ENCODE assay signal across 20 cellular contexts in genomic region chr5:175836741-175837729, GRCh38. TPM values are rescaled to one million over a fixed set of nuclear protein-coding genes. Genes with fewer than 3 reads are reported as not detected.
A peak's percentile ranks its signal among the peaks of the same experiment; 100 is the strongest.
DNase-seq lines count a peak whose midpoint lies in the region; ATAC-seq and TF ChIP-seq lines count a peak whose summit lies in the region.
"Had no signal": no experiment of that assay in that cellular context is flagged by ENCODE, and none has a peak within 500 bp of the region (broad histone marks: within the 10 kb centered on the region; RNA-seq: fewer than 3 reads in every experiment).

No MANE protein-coding gene starts in this region.

- no peak overlapping the region for H3K4me3 Mint-ChIP-seq in glutamatergic neuron (ENCODE audit: unreplicated experiment)
- H3K4me3 Mint-ChIP-seq: activated CD4-positive, alpha-beta T cell treated with anti-CD3 and anti-CD28 coated beads, Interleukin-2, amount 10 ng/mL, durations not matched to agents 24 days and 14 days; HFFc6 had no signal

- H3K27me3 Mint-ChIP-seq in glutamatergic neuron (ENCODE audit: unreplicated experiment), result peaks cover 4% of the 10 kb centered on the region
- H3K27me3 Mint-ChIP-seq: activated CD4-positive, alpha-beta T cell treated with anti-CD3 and anti-CD28 coated beads, Interleukin-2, amount 10 ng/mL, durations not matched to agents 24 days and 14 days had no signal

- no peak for TF ChIP-seq CTCF in glutamatergic neuron (IDR thresholded peaks at IDR 0.05; ENCODE audit: partially characterized antibody, unreplicated experiment)

- H3K4me1 Mint-ChIP-seq in glutamatergic neuron (ENCODE audit: low read depth, unreplicated experiment), result peaks cover 34% of the 10 kb centered on the region
- H3K4me1 Mint-ChIP-seq: activated CD4-positive, alpha-beta T cell treated with anti-CD3 and anti-CD28 coated beads, Interleukin-2, amount 10 ng/mL, durations not matched to agents 24 days and 14 days had no signal

- H3K27ac Mint-ChIP-seq in glutamatergic neuron (ENCODE audit: unreplicated experiment), result peak overlapping the region; percentile 91
- H3K27ac Mint-ChIP-seq: activated CD4-positive, alpha-beta T cell treated with anti-CD3 and anti-CD28 coated beads, Interleukin-2, amount 10 ng/mL, durations not matched to agents 24 days and 14 days; HFFc6 had no signal

- peaks cover 8% of the 10 kb centered on the region for H3K9me3 Mint-ChIP-seq in glutamatergic neuron (ENCODE audit: unreplicated experiment)
- H3K9me3 Mint-ChIP-seq: activated CD4-positive, alpha-beta T cell treated with anti-CD3 and anti-CD28 coated beads, Interleukin-2, amount 10 ng/mL, durations not matched to agents 24 days and 14 days; HFFc6 had no signal

- no peak for ATAC-seq in HG02798 (IDR thresholded peaks at IDR 0.05; ENCODE audit: poor library complexity, unreplicated experiment)
- ATAC-seq in GM21526 (IDR thresholded peaks at IDR 0.05; ENCODE audit: low FRiP score, unreplicated experiment), result no peak
- ATAC-seq in GM19455 (IDR thresholded peaks at IDR 0.05; ENCODE audit: unreplicated experiment), result no peak
- ATAC-seq: Panc1 had no signal

- peaks cover under 1% of the 10 kb centered on the region for H3K36me3 Mint-ChIP-seq in glutamatergic neuron (ENCODE audit: unreplicated experiment)

- DNase-seq in ELF-1 (ENCODE audit: low read depth, low spot score), result peak; percentile 28
- peak; percentile 52 for DNase-seq in NCI-H146 treated with DMSO at 0.1 percent for 48 hours (lab: John Stamatoyannopoulos, UW; ENCODE audit: unreplicated experiment)
- peak; percentile 100 for DNase-seq in NCI-H69 (lab: John Stamatoyannopoulos, UW)
- peak; percentile 74 for DNase-seq in glutamatergic neuron
- no peak for DNase-seq in HuH-7.5 (ENCODE audit: low spot score)
- DNase-seq: activated CD4-positive, alpha-beta T cell treated with anti-CD3 and anti-CD28 coated beads, Interleukin-2, amount 10 ng/mL, durations not matched to agents 24 days and 14 days; BE2C; DND-41; HFFc6; hippocampal formation; NCI-H226; trophoblast cell had no signal

RNA-seq across cellular contexts. Expression of gene CPLX2, which starts 34.3 kb away (rescaled TPM):
- 162 TPM for total RNA-seq in glutamatergic neuron (ENCODE audit: unreplicated experiment)
- total RNA-seq: activated CD4-positive, alpha-beta T cell treated with anti-CD3 and anti-CD28 coated beads, Interleukin-2, amount 10 ng/mL, durations not matched to agents 24 days and 14 days; chondrocyte; HFFc6; kidney epithelial cell; mesenteric fat pad; pulmonary artery endothelial cell had no signal
